Comparison of ENCODE assay signal across 9 cellular contexts in genomic region chr3:31140470-31140869, GRCh38.
"Had no signal": no experiment of that assay in that cellular context is flagged by ENCODE, and none has a peak within 500 bp of the region (broad histone marks: within the 10 kb centered on the region; RNA-seq: fewer than 3 reads in every experiment).

No MANE protein-coding gene starts in this region.

- H3K36me3 Mint-ChIP-seq: IgD-negative memory B cell had no signal

- FAIRE-seq: H1, H54, HepG2 had no signal

- H3K4me3 Mint-ChIP-seq: GM23338, H9, IgD-negative memory B cell had no signal

- H3K9me3 Mint-ChIP-seq: IgD-negative memory B cell had no signal

- H3K4me3 ChIP-seq: GM23338 had no signal

- H3K27ac ChIP-seq: HL-60 had no signal

- H3K27ac Mint-ChIP-seq: GM23338, IgD-negative memory B cell had no signal

- H2AFZ ChIP-seq: GM23338 had no signal

- H3K4me1 Mint-ChIP-seq: IgD-negative memory B cell had no signal

- DNase-seq: H9, HCEC 1CT, KBM-7 had no signal

- ATAC-seq: HepG2 had no signal
